In the genomic region with DNA sequence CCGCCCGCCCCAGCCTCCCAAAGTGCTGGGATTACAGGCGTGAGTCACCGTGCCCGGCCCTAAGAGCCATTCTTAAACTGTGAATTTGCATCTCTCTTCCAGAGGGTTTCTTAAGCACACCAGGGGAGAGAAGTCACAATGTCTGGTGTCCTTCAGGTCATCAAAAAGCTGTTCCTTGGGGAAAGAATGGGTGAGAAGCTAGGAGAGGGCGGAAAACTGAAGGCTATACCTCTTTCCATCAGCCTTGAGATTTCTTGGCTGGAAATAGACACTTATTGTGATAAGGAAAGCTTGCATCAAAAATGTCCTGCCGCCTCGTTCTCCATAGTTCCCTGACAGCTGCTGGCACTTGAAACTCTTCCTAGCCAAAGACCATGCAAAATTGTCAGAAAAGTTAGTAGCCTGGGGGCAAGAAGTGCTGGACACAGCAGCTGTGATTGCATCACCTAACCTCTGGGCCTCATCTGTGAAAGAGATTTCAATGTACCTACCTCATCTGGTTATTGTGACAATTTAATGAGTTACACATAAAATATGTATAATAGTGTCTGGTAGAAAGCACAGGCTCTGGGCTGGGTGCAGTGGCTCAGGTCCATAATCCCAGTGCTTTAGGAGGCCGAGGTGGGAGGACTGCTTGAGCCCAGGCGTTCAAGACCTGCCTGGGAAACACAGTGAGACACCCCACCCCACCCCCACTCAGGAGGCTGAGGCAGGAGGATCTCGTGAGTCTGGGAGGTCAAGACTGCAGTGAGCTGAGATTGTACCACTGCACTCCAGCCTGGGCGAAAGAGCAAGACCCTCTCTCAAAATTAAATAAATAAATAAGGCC, we compare ENCODE assay signal across 12 cellular contexts. TPM values are rescaled to one million over a fixed set of nuclear protein-coding genes. Genes with fewer than 3 reads are reported as not detected.
DNase-seq lines count a peak whose midpoint lies in the region; ATAC-seq, FAIRE-seq and TF ChIP-seq lines count a peak whose summit lies in the region.
"Had no signal": no experiment of that assay in that cellular context is flagged by ENCODE, and none has a peak within 500 bp of the region (broad histone marks: within the 10 kb centered on the region; RNA-seq: fewer than 3 reads in every experiment).

No MANE protein-coding gene starts in this region.

- no peak for FAIRE-seq in RCC 7860 (lab: Jason Lieb, UNC)
- FAIRE-seq: H54 had no signal

- peaks cover 8% of the 10 kb centered on the region in 2 donors for H3K36me3 Mint-ChIP-seq in activated T-cell treated with anti-CD3 and anti-CD28 coated beads, Interleukin-2, amount 50 U/mL, for 72 hours (ENCODE audit: insufficient read depth in 2 of 2)
- H3K36me3 Mint-ChIP-seq in activated T-cell treated with anti-CD3 and anti-CD28 coated beads, Interleukin-2, amount 50 U/mL, for 4 hours (ENCODE audit: insufficient read depth), result peaks cover 1% of the 10 kb centered on the region
- H3K36me3 Mint-ChIP-seq in stimulated activated naive B cell treated with anti-CD40 and anti-IgM and Interleukin-4, amounts not matched to agents 10 μg/mL and 1 μg/mL and 100 μg/mL, for 72 hours, result peaks cover 11 to 20% of the 10 kb centered on the region in 2 donors

- WGBS in lower leg skin, 2 donors, result 65 to 72% methylated on average over 12 of the region's 12 CpGs

- no peaks in the 10 kb centered on the region for H3K27me3 Mint-ChIP-seq in activated T-cell treated with anti-CD3 and anti-CD28 coated beads, Interleukin-2, amount 50 U/mL, for 72 hours (ENCODE audit: low read depth)
- H3K27me3 Mint-ChIP-seq in activated T-cell treated with anti-CD3 and anti-CD28 coated beads, Interleukin-2, amount 50 U/mL, for 4 hours (ENCODE audit: low read depth), result peaks cover 6% of the 10 kb centered on the region
- H3K27me3 Mint-ChIP-seq in stimulated activated naive B cell treated with anti-CD40 and anti-IgM and Interleukin-4, amounts not matched to agents 10 μg/mL and 1 μg/mL and 100 μg/mL, for 72 hours, result peaks cover 10 to 13% of the 10 kb centered on the region in 2 donors

- no peak for ATAC-seq in activated T-cell treated with anti-CD3 and anti-CD28 coated beads, Interleukin-2, amount 50 U/mL, for 72 hours (replicated peaks in 1 of 2)
- no peak for ATAC-seq in activated T-cell treated with anti-CD3 and anti-CD28 coated beads, Interleukin-2, amount 50 U/mL, for 4 hours
- no peak for ATAC-seq in stimulated activated naive B cell treated with anti-CD40 and anti-IgM and Interleukin-4, amounts not matched to agents 10 μg/mL and 1 μg/mL and 100 μg/mL, for 72 hours (replicated peaks)
- ATAC-seq: upper lobe of right lung had no signal

- peaks cover 88% of the 10 kb centered on the region for H3K4me1 Mint-ChIP-seq in activated T-cell treated with anti-CD3 and anti-CD28 coated beads, Interleukin-2, amount 50 U/mL, for 72 hours (ENCODE audit: low read depth)
- H3K4me1 Mint-ChIP-seq in activated T-cell treated with anti-CD3 and anti-CD28 coated beads, Interleukin-2, amount 50 U/mL, for 4 hours (ENCODE audit: low read depth), result peaks cover 52% of the 10 kb centered on the region
- H3K4me1 Mint-ChIP-seq in stimulated activated naive B cell treated with anti-CD40 and anti-IgM and Interleukin-4, amounts not matched to agents 10 μg/mL and 1 μg/mL and 100 μg/mL, for 72 hours, result peaks cover 54 to 71% of the 10 kb centered on the region in 2 donors

- no peaks in the 10 kb centered on the region for H3K9me3 Mint-ChIP-seq in activated T-cell treated with anti-CD3 and anti-CD28 coated beads, Interleukin-2, amount 50 U/mL, for 72 hours
- H3K9me3 Mint-ChIP-seq in activated T-cell treated with anti-CD3 and anti-CD28 coated beads, Interleukin-2, amount 50 U/mL, for 4 hours, result no peaks in the 10 kb centered on the region
- H3K9me3 Mint-ChIP-seq in stimulated activated naive B cell treated with anti-CD40 and anti-IgM and Interleukin-4, amounts not matched to agents 10 μg/mL and 1 μg/mL and 100 μg/mL, for 72 hours, result peaks cover 0 to 5% of the 10 kb centered on the region in 2 donors

- intact Hi-C loops in lower leg skin (cut with DNase I; ENCODE audit: low total_unique reads), result no loop called here

- no peak overlapping the region for H3K4me3 Mint-ChIP-seq in activated T-cell treated with anti-CD3 and anti-CD28 coated beads, Interleukin-2, amount 50 U/mL, for 72 hours
- H3K4me3 Mint-ChIP-seq in activated T-cell treated with anti-CD3 and anti-CD28 coated beads, Interleukin-2, amount 50 U/mL, for 4 hours, result no peak overlapping the region
- H3K4me3 Mint-ChIP-seq in stimulated activated naive B cell treated with anti-CD40 and anti-IgM and Interleukin-4, amounts not matched to agents 10 μg/mL and 1 μg/mL and 100 μg/mL, for 72 hours, result no peak overlapping the region

- no peak for DNase-seq in activated T-cell treated with anti-CD3 and anti-CD28 coated beads, Interleukin-2, amount 50 U/mL, for 72 hours
- no peak for DNase-seq in activated T-cell treated with anti-CD3 and anti-CD28 coated beads, Interleukin-2, amount 50 U/mL, for 4 hours
- DNase-seq in RCC 7860 (ENCODE audit: low spot score) (peak; percentile 64), fibroblast of mammary gland (ENCODE audit: low read depth) (peak; percentile 84), lower leg skin (ENCODE audit: low spot score in 2 of 2) (no peak), NCI-H1417 (lab: John Stamatoyannopoulos, UW) (no peak)
- DNase-seq in stimulated activated naive B cell treated with anti-CD40 and anti-IgM and Interleukin-4, amounts not matched to agents 10 μg/mL and 1 μg/mL and 100 μg/mL, for 72 hours, result no peak
- no peak for DNase-seq in activated CD4-positive, alpha-beta T cell treated with anti-CD3 and anti-CD28 coated beads, Interleukin-2, amount 50 U/mL, for 4 hours
- DNase-seq: NCI-H524, nucleus accumbens, upper lobe of right lung had no signal

- TF ChIP-seq POLR2A in lower leg skin (IDR thresholded peaks at IDR 0.05), result no peak

- H3K4me3 ChIP-seq in fibroblast of mammary gland (ENCODE audit: control insufficient read depth, low read depth, low read length) (no peak overlapping the region), lower leg skin (ENCODE audit: low read depth, poor library complexity, severe bottlenecking) (no peak overlapping the region)
- H3K4me3 ChIP-seq: upper lobe of right lung had no signal

- H3K27ac Mint-ChIP-seq in activated T-cell treated with anti-CD3 and anti-CD28 coated beads, Interleukin-2, amount 50 U/mL, for 72 hours, result peak overlapping the region; percentile 77
- peak overlapping the region; percentile 20 for H3K27ac Mint-ChIP-seq in stimulated activated naive B cell treated with anti-CD40 and anti-IgM and Interleukin-4, amounts not matched to agents 10 μg/mL and 1 μg/mL and 100 μg/mL, for 72 hours

- no peak for TF ChIP-seq CTCF in fibroblast of mammary gland (conservative IDR thresholded peaks at IDR 0.05; ENCODE audit: control insufficient read depth, insufficient read depth, low read depth, low read length)
- no peak for TF ChIP-seq CTCF in lower leg skin (IDR thresholded peaks at IDR 0.05)

RNA-seq across cellular contexts. Expression of gene UBC, which starts 9.7 kb away (rescaled TPM):
- 1,000 to 10,000 TPM; 1,002 to 1,182 TPM for total RNA-seq in activated T-cell treated with anti-CD3 and anti-CD28 coated beads, Interleukin-2, amount 50 U/mL, for 72 hours
- total RNA-seq in activated T-cell treated with anti-CD3 and anti-CD28 coated beads, Interleukin-2, amount 50 U/mL, for 4 hours, result 100 to 1,000 TPM; 856 to 923 (median 865) TPM
- total RNA-seq in lower leg skin, result 1,000 to 10,000 TPM; 1,350 to 1,636 (median 1,452) TPM

Comparison
In these comparisons a context has a peak if more than half of its experiments do, and no peak if none do; other contexts are left out.
1. DNase-seq: peak in RCC 7860 (single experiment) and fibroblast of mammary gland (single experiment); none in activated T-cell treated with anti-CD3 and anti-CD28 coated beads, Interleukin-2, amount 50 U/mL, for 72 hours (0 of 2), activated T-cell treated with anti-CD3 and anti-CD28 coated beads, Interleukin-2, amount 50 U/mL, for 4 hours (single experiment), stimulated activated naive B cell treated with anti-CD40 and anti-IgM and Interleukin-4, amounts not matched to agents 10 μg/mL and 1 μg/mL and 100 μg/mL, for 72 hours (single experiment), lower leg skin (0 of 2), NCI-H1417 (0 of 3) and activated CD4-positive, alpha-beta T cell treated with anti-CD3 and anti-CD28 coated beads, Interleukin-2, amount 50 U/mL, for 4 hours (0 of 2).